In genomic region chr9:6619909-6620308, GRCh38 we compare ENCODE assay signal across 25 cellular contexts. TPM values are rescaled to one million over a fixed set of nuclear protein-coding genes. Genes with fewer than 3 reads are reported as not detected.
DNase-seq lines count a peak whose midpoint lies in the region; ATAC-seq and TF ChIP-seq lines count a peak whose summit lies in the region.
"Had no signal": no experiment of that assay in that cellular context is flagged by ENCODE, and none has a peak within 500 bp of the region (broad histone marks: within the 10 kb centered on the region; RNA-seq: fewer than 3 reads in every experiment).

No MANE protein-coding gene starts in this region.

- H3K36me3 Mint-ChIP-seq in glutamatergic neuron (ENCODE audit: unreplicated experiment): peaks cover 6% of the 10 kb centered on the region
- no peaks in the 10 kb centered on the region for H3K36me3 Mint-ChIP-seq in stimulated activated memory B cell treated with anti-CD40 and anti-IgM and Interleukin-4, amounts not matched to agents 10 μg/mL and 1 μg/mL and 100 μg/mL, for 72 hours
- H3K36me3 Mint-ChIP-seq: CD4-positive, CD25-positive, alpha-beta regulatory T cell had no signal

- H3K4me1 Mint-ChIP-seq in glutamatergic neuron (ENCODE audit: low read depth, unreplicated experiment): peaks cover 12% of the 10 kb centered on the region
- peaks cover 16% of the 10 kb centered on the region for H3K4me1 Mint-ChIP-seq in stimulated activated memory B cell treated with anti-CD40 and anti-IgM and Interleukin-4, amounts not matched to agents 10 μg/mL and 1 μg/mL and 100 μg/mL, for 72 hours
- H3K4me1 Mint-ChIP-seq: CD4-positive, CD25-positive, alpha-beta regulatory T cell had no signal

- ATAC-seq in HG02870 (IDR thresholded peaks at IDR 0.05; ENCODE audit: unreplicated experiment) (peak; percentile 38), HG03520 (IDR thresholded peaks at IDR 0.05; ENCODE audit: unreplicated experiment) (no peak)
- peak; percentile 43 for ATAC-seq in stimulated activated memory B cell treated with anti-CD40 and anti-IgM and Interleukin-4, amounts not matched to agents 10 μg/mL and 1 μg/mL and 100 μg/mL, for 72 hours
- ATAC-seq: Right ventricle myocardium inferior had no signal

- H3K4me3 Mint-ChIP-seq in glutamatergic neuron (ENCODE audit: unreplicated experiment): no peak overlapping the region
- H3K4me3 Mint-ChIP-seq in stimulated activated memory B cell treated with anti-CD40 and anti-IgM and Interleukin-4, amounts not matched to agents 10 μg/mL and 1 μg/mL and 100 μg/mL, for 72 hours: no peak overlapping the region
- H3K4me3 Mint-ChIP-seq: CD4-positive, CD25-positive, alpha-beta regulatory T cell; HFFc6 had no signal

- no peaks in the 10 kb centered on the region for H3K27me3 Mint-ChIP-seq in glutamatergic neuron (ENCODE audit: unreplicated experiment)
- no peaks in the 10 kb centered on the region for H3K27me3 Mint-ChIP-seq in stimulated activated memory B cell treated with anti-CD40 and anti-IgM and Interleukin-4, amounts not matched to agents 10 μg/mL and 1 μg/mL and 100 μg/mL, for 72 hours

- TF ChIP-seq CTCF in glutamatergic neuron (IDR thresholded peaks at IDR 0.05; ENCODE audit: partially characterized antibody, unreplicated experiment): no peak

- no peaks in the 10 kb centered on the region for H3K9me3 Mint-ChIP-seq in glutamatergic neuron (ENCODE audit: unreplicated experiment)
- H3K9me3 Mint-ChIP-seq in stimulated activated memory B cell treated with anti-CD40 and anti-IgM and Interleukin-4, amounts not matched to agents 10 μg/mL and 1 μg/mL and 100 μg/mL, for 72 hours: no peaks in the 10 kb centered on the region

- H3K27ac Mint-ChIP-seq in glutamatergic neuron (ENCODE audit: unreplicated experiment): peak overlapping the region; percentile 77
- no peak overlapping the region for H3K27ac Mint-ChIP-seq in stimulated activated memory B cell treated with anti-CD40 and anti-IgM and Interleukin-4, amounts not matched to agents 10 μg/mL and 1 μg/mL and 100 μg/mL, for 72 hours
- H3K27ac Mint-ChIP-seq: CD4-positive, CD25-positive, alpha-beta regulatory T cell; HFFc6 had no signal

- peak; percentile 14 to 44 for DNase-seq in NCI-H524 (lab: John Stamatoyannopoulos, UW)
- DNase-seq in NCI-H524 treated with DMSO at 0.1 percent for 48 hours (lab: John Stamatoyannopoulos, UW): no peak
- no peak for DNase-seq in glutamatergic neuron
- DNase-seq in medulla oblongata (ENCODE audit: extremely low spot score): no peak
- no peak for DNase-seq in mesenteric fat pad (ENCODE audit: low spot score)
- DNase-seq: CD4-positive, CD25-positive, alpha-beta regulatory T cell; DMS153; GOT3; HFFc6; NCI-H1048; NCI-H1417 treated with DMSO at 0.1 percent for 48 hours; NCI-H1694 treated with DMSO at 0.1 percent for 48 hours; NCI-H2081; NCI-H2171; NCI-H226; NCI-H510A; NCI-H748 treated with DMSO at 0.1 percent for 48 hours; NK-92 treated with Interleukin-12 subunit alpha and Interleukin-12 subunit beta, amount 100 ng/mL, for 24 hours; PC-9; SJCRH30 had no signal

RNA-seq across cellular contexts. Expression of gene GLDC, which starts 25.6 kb away (rescaled TPM):
- total RNA-seq in glutamatergic neuron (ENCODE audit: unreplicated experiment) (42.9 TPM), mesenteric fat pad (0.19 TPM)
- total RNA-seq: CD4-positive, CD25-positive, alpha-beta regulatory T cell; HT-29; Right ventricle myocardium inferior; SJCRH30 had no signal

Comparison
In these comparisons a context has a peak if more than half of its experiments do, and no peak if none do; other contexts are left out.
1. DNase-seq: peak in NCI-H524 (2 of 2); none in NCI-H524 treated with DMSO at 0.1 percent for 48 hours (single experiment), glutamatergic neuron (single experiment), medulla oblongata (single experiment) and mesenteric fat pad (single experiment).
2. RNA of gene GLDC, which starts 25.6 kb away (total RNA-seq): 42.9 TPM in glutamatergic neuron (single experiment); 0.19 TPM in mesenteric fat pad (single experiment); every median in the first group is over 10 times any median in the second.